In the genomic region with DNA sequence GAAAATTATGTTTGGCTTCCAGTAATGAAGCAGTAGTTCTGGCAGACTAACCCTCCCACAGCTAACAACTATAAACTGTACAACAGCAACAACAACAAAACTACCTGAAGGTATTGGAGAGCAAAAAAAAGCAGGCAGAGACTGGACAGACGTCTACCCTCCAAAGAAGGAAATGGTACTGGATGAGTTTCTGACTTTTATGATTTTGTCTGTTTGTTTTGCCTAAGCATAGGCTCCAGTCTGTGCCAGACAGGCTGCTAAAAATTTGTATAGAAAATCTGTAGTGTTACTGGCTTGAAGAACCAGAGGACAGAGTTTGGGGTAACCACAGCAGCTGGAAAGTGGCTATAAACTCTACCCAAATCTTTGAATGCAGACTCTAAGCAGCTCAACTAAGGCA, we compare ENCODE assay signal across 1 cellular context.
TF ChIP-seq lines count a peak whose summit lies in the region.

No MANE protein-coding gene starts in this region.

TF ChIP-seq in GM23338, 12 proteins besides CTCF, POLR2A, EP300 and RAD21 (continued from another document):
- TF ChIP-seq, protein P1, sequence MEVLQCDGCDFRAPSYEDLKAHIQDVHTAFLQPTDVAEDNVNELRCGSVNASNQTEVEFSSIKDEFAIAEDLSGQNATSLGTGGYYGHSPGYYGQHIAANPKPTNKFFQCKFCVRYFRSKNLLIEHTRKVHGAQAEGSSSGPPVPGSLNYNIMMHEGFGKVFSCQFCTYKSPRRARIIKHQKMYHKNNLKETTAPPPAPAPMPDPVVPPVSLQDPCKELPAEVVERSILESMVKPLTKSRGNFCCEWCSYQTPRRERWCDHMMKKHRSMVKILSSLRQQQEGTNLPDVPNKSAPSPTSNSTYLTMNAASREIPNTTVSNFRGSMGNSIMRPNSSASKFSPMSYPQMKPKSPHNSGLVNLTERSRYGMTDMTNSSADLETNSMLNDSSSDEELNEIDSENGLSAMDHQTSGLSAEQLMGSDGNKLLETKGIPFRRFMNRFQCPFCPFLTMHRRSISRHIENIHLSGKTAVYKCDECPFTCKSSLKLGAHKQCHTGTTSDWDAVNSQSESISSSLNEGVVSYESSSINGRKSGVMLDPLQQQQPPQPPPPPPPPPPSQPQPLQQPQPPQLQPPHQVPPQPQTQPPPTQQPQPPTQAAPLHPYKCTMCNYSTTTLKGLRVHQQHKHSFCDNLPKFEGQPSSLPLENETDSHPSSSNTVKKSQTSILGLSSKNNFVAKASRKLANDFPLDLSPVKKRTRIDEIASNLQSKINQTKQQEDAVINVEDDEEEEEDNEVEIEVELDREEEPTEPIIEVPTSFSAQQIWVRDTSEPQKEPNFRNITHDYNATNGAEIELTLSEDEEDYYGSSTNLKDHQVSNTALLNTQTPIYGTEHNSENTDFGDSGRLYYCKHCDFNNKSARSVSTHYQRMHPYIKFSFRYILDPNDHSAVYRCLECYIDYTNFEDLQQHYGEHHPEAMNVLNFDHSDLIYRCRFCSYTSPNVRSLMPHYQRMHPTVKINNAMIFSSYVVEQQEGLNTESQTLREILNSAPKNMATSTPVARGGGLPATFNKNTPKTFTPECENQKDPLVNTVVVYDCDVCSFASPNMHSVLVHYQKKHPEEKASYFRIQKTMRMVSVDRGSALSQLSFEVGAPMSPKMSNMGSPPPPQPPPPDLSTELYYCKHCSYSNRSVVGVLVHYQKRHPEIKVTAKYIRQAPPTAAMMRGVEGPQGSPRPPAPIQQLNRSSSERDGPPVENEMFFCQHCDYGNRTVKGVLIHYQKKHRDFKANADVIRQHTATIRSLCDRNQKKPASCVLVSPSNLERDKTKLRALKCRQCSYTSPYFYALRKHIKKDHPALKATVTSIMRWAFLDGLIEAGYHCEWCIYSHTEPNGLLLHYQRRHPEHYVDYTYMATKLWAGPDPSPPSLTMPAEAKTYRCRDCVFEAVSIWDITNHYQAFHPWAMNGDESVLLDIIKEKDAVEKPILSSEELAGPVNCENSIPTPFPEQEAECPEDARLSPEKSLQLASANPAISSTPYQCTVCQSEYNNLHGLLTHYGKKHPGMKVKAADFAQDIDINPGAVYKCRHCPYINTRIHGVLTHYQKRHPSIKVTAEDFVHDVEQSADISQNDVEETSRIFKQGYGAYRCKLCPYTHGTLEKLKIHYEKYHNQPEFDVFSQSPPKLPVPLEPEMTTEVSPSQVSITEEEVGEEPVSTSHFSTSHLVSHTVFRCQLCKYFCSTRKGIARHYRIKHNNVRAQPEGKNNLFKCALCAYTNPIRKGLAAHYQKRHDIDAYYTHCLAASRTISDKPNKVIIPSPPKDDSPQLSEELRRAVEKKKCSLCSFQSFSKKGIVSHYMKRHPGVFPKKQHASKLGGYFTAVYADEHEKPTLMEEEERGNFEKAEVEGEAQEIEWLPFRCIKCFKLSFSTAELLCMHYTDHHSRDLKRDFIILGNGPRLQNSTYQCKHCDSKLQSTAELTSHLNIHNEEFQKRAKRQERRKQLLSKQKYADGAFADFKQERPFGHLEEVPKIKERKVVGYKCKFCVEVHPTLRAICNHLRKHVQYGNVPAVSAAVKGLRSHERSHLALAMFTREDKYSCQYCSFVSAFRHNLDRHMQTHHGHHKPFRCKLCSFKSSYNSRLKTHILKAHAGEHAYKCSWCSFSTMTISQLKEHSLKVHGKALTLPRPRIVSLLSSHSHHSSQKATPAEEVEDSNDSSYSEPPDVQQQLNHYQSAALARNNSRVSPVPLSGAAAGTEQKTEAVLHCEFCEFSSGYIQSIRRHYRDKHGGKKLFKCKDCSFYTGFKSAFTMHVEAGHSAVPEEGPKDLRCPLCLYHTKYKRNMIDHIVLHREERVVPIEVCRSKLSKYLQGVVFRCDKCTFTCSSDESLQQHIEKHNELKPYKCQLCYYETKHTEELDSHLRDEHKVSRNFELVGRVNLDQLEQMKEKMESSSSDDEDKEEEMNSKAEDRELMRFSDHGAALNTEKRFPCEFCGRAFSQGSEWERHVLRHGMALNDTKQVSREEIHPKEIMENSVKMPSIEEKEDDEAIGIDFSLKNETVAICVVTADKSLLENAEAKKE (CRISPR knock-in tag; IDR thresholded peaks at IDR 0.05): no peak
- no peak for TF ChIP-seq NANOG (IDR thresholded peaks at IDR 0.05; ENCODE audit: borderline replicate concordance)
